ENCODE assay signal across 10 cellular contexts in the genomic region with DNA sequence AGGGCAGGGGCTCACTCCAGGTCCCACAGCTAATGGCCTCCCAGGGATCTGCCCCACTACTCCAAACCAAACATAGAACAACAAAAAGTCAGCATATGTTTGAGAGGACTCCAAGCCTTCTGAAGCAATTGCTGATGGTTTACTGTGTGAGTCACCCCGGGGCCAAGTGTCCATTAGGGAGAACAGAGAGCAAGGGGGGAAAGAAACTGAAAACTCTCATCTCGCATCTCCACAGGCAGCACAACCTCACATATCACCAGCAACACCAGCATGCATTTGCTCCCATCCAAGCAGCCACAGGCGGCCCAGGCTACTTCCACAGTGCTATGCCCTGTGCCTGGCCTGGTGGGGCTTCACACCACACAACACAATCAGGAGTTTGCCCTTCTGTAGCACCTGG. TPM values are rescaled to one million over a fixed set of nuclear protein-coding genes. Genes with fewer than 3 reads are reported as not detected.
A peak's percentile ranks its signal among the peaks of the same experiment; 100 is the strongest.
DNase-seq lines count a peak whose midpoint lies in the region; ATAC-seq and TF ChIP-seq lines count a peak whose summit lies in the region.
"Had no signal": no experiment of that assay in that cellular context is flagged by ENCODE, and none has a peak within 500 bp of the region (broad histone marks: within the 10 kb centered on the region; RNA-seq: fewer than 3 reads in every experiment).

No MANE protein-coding gene starts in this region.

- no peak overlapping the region for H3K27ac Mint-ChIP-seq in T-helper 17 cell
- H3K27ac Mint-ChIP-seq: activated naive CD8-positive, alpha-beta T cell had no signal

- no peak for TF ChIP-seq POLR2A in Peyer's patch (IDR thresholded peaks at IDR 0.05)

- no peak overlapping the region for H2AFZ ChIP-seq in neuronal stem cell (ENCODE audit: low read length)

- no peak overlapping the region for H3K4me3 ChIP-seq in Peyer's patch
- H3K4me3 ChIP-seq in neuronal stem cell (ENCODE audit: low read length in 2 of 2) = no peak overlapping the region

- no peaks in the 10 kb centered on the region for H3K27me3 ChIP-seq in Peyer's patch
- H3K27me3 ChIP-seq in neuronal stem cell (ENCODE audit: control insufficient read depth in 3 of 3, insufficient read depth in 3 of 3, low read depth in 1 of 3, low read length in 3 of 3) = no peaks in the 10 kb centered on the region

- no peak for ATAC-seq in HG02938 (IDR thresholded peaks at IDR 0.05; ENCODE audit: unreplicated experiment)
- no peak for ATAC-seq in T-helper 17 cell

- no peak overlapping the region for H4K91ac ChIP-seq in neuronal stem cell (ENCODE audit: low read depth, low read length, poor library complexity)

- no peak overlapping the region for H3K4me2 ChIP-seq in neuronal stem cell (ENCODE audit: insufficient read depth, low read length, poor library complexity, severe bottlenecking)

- H3K4me3 Mint-ChIP-seq in T-helper 17 cell = no peak overlapping the region
- H3K4me3 Mint-ChIP-seq: activated naive CD8-positive, alpha-beta T cell had no signal

- DNase-seq in AML-193 (lab: John Stamatoyannopoulos, UW) (peak; percentile 6 to 12), Peyer's patch (peak in 1 of 3 donors; percentile 41), fibroblast of peridontal ligament (ENCODE audit: extremely low read depth) (peak; percentile 73), neuronal stem cell (ENCODE audit: low spot score) (no peak), hypothalamus (lab: John Stamatoyannopoulos, UW) (no peak), NCI-H1694 treated with DMSO at 0.1 percent for 48 hours (lab: John Stamatoyannopoulos, UW) (no peak), T-helper 17 cell (no peak)

- no peak overlapping the region for H3K23ac ChIP-seq in neuronal stem cell (ENCODE audit: low read depth, low read length, poor library complexity)

- no peak overlapping the region for H3K9ac ChIP-seq in neuronal stem cell (ENCODE audit: low read depth, low read length, poor library complexity)

- peak overlapping the region; percentile 53 for H3K18ac ChIP-seq in neuronal stem cell (ENCODE audit: low read length)

- H3K4ac ChIP-seq in neuronal stem cell (ENCODE audit: low read length) = no peak overlapping the region

- WGBS in neuronal stem cell (ENCODE audit: extremely low coverage in 2 of 2, insufficient read length in 2 of 2, insufficient replicate concordance in 1 of 2), 2 donors = no CpG with 5 or more reads among the region's 3 CpGs

- H3K4me1 Mint-ChIP-seq in T-helper 17 cell = peaks cover 22% of the 10 kb centered on the region

- H2AK5ac ChIP-seq in neuronal stem cell (ENCODE audit: low read depth, low read length) = no peak overlapping the region

- TF ChIP-seq CTCF in Peyer's patch (IDR thresholded peaks at IDR 0.05) = no peak

- no peak overlapping the region for H2BK120ac ChIP-seq in neuronal stem cell (ENCODE audit: low read depth, low read length)

- H3K14ac ChIP-seq in neuronal stem cell (ENCODE audit: low read length) = no peak overlapping the region

- H3K9me3 ChIP-seq in Peyer's patch (no peaks in the 10 kb centered on the region), neuronal stem cell (replicated peaks in 1 of 2; ENCODE audit: control insufficient read depth in 2 of 2, insufficient read depth in 1 of 2, low read depth in 1 of 2, low read length in 2 of 2) (no peaks in the 10 kb centered on the region), T-helper 17 cell (ENCODE audit: control insufficient read depth, low read length, poor library complexity, severe bottlenecking) (no peaks in the 10 kb centered on the region)

- no peak overlapping the region for H2BK12ac ChIP-seq in neuronal stem cell (ENCODE audit: low read length)

- no peaks in the 10 kb centered on the region for H3K36me3 Mint-ChIP-seq in T-helper 17 cell (ENCODE audit: low read depth)
- H3K36me3 Mint-ChIP-seq: activated naive CD8-positive, alpha-beta T cell had no signal

- no peak overlapping the region for H4K8ac ChIP-seq in neuronal stem cell (ENCODE audit: low read depth, low read length)

- H2BK15ac ChIP-seq in neuronal stem cell (ENCODE audit: low read length) = no peak overlapping the region

- H3K36me3 ChIP-seq in Peyer's patch (no peaks in the 10 kb centered on the region), neuronal stem cell (replicated peaks in 1 of 2; ENCODE audit: control insufficient read depth in 2 of 2, insufficient read depth in 2 of 2, low read length in 2 of 2) (no peaks in the 10 kb centered on the region)

- no peaks in the 10 kb centered on the region for H3K79me1 ChIP-seq in neuronal stem cell (ENCODE audit: low read depth, low read length)

- H3K27ac ChIP-seq in Peyer's patch (peak overlapping the region; percentile 43 to 80 (median 61)), neuronal stem cell (replicated peaks; ENCODE audit: low read length) (no peak overlapping the region)
- H3K27ac ChIP-seq: VCaP had no signal

- H3K4me1 ChIP-seq in Peyer's patch (peaks cover 0 to 48% (median 22%) of the 10 kb centered on the region in 4 donors), neuronal stem cell (ENCODE audit: control insufficient read depth in 2 of 2, insufficient read depth in 1 of 2, low read depth in 1 of 2, low read length in 2 of 2) (peaks cover 8 to 24% of the 10 kb centered on the region in 2 donors)

- no peak overlapping the region for H2BK5ac ChIP-seq in neuronal stem cell (ENCODE audit: low read length)

- peaks cover 37% of the 10 kb centered on the region for H3K27me3 Mint-ChIP-seq in T-helper 17 cell
- H3K27me3 Mint-ChIP-seq: activated naive CD8-positive, alpha-beta T cell had no signal

RNA-seq across cellular contexts. Expression of a gene that starts 39.1 kb away (rescaled TPM):
- total RNA-seq in Peyer's patch = 10 to 100 TPM in 1 of 4 donors, 1 to 10 TPM in 2, under 1 TPM in 1; 0.53 to 11.6 (median 4.6) TPM
- 2.1 TPM for polyA plus RNA-seq in neuronal stem cell (2013, experiment 1 of 2)
- polyA plus RNA-seq in neuronal stem cell (2013, experiment 2 of 2) = 2.2 TPM
- total RNA-seq in T-helper 17 cell = 1 to 10 TPM in 1 of 2 donors, under 1 TPM in 1; 0.68 to 2.4 TPM

Comparison
In these comparisons a context has a peak if more than half of its experiments do, and no peak if none do; other contexts are left out.
1. DNase-seq: peak in AML-193 (2 of 2) and fibroblast of peridontal ligament (single experiment); none in neuronal stem cell (single experiment), hypothalamus (0 of 51), NCI-H1694 treated with DMSO at 0.1 percent for 48 hours (single experiment) and T-helper 17 cell (0 of 3).